9 cellular contexts compared by ENCODE assay signal in genomic region chr16:57627184-57627871, GRCh38. TPM values are rescaled to one million over a fixed set of nuclear protein-coding genes. Genes with fewer than 3 reads are reported as not detected.
DNase-seq lines count a peak whose midpoint lies in the region; ATAC-seq and TF ChIP-seq lines count a peak whose summit lies in the region.
"Had no signal": no experiment of that assay in that cellular context is flagged by ENCODE, and none has a peak within 500 bp of the region (broad histone marks: within the 10 kb centered on the region; RNA-seq: fewer than 3 reads in every experiment).

No MANE protein-coding gene starts in this region.

- H3K4me3 ChIP-seq in AG10803 (ENCODE audit: low read length): no peak overlapping the region
- peak overlapping the region in 46 of 59 donors; percentile 32 to 77 (median 60) for H3K4me3 ChIP-seq in dorsolateral prefrontal cortex
- H3K4me3 ChIP-seq in mesodermal cell (ENCODE audit: extremely low read depth, insufficient read depth, low read length, poor library complexity, severe bottlenecking): no peak overlapping the region

- 23 to 30% methylated on average over 5 to 6 of the region's 15 CpGs for WGBS in mesodermal cell (ENCODE audit: insufficient coverage in 2 of 2), 2 experiments

- H3K36me3 ChIP-seq in mesodermal cell (ENCODE audit: control insufficient read depth, insufficient read depth, low read length): no peaks in the 10 kb centered on the region

- intact Hi-C loops in dorsolateral prefrontal cortex (cut with DNase I): no loop called here

- H3K27ac ChIP-seq in dorsolateral prefrontal cortex: peak overlapping the region; percentile 42 to 96 (median 90)
- peak overlapping the region; percentile 91 for H3K27ac ChIP-seq in mesodermal cell (ENCODE audit: low read depth, low read length, severe bottlenecking)

- DNase-seq in AG10803 (ENCODE audit: low read depth): peak; percentile 80
- DNase-seq in NCI-H460 (ENCODE audit: extremely low read depth, low read depth): peak; percentile 52
- no peak for DNase-seq in dorsolateral prefrontal cortex
- DNase-seq in ecto neural progenitor cell (ENCODE audit: low spot score): no peak
- no peak for DNase-seq in DMS79 treated with DMSO at 0.1 percent for 48 hours (lab: John Stamatoyannopoulos, UW)
- DNase-seq: activated T-cell treated with anti-CD3 and anti-CD28 coated beads for 4 hours had no signal

- no peaks in the 10 kb centered on the region for H3K27me3 ChIP-seq in dorsolateral prefrontal cortex

- no peak for ATAC-seq in HG03159 (IDR thresholded peaks at IDR 0.05; ENCODE audit: unreplicated experiment)
- no peak for ATAC-seq in HG02678 (IDR thresholded peaks at IDR 0.05; ENCODE audit: unreplicated experiment)

- H3K9me3 ChIP-seq in mesodermal cell (ENCODE audit: control insufficient read depth, low read length): no peaks in the 10 kb centered on the region

- H3K4me1 ChIP-seq in mesodermal cell (ENCODE audit: control insufficient read depth, insufficient read depth, low read length, poor library complexity, severe bottlenecking): peaks cover 35% of the 10 kb centered on the region

- TF ChIP-seq CTCF in AG10803 (conservative IDR thresholded peaks at IDR 0.05; ENCODE audit: low read length): peak; percentile 48
- peak in 8 of 56 donors; percentile 10 to 27 (median 17) for TF ChIP-seq CTCF in dorsolateral prefrontal cortex (IDR thresholded peaks at IDR 0.05 in 54 of 56, conservative IDR thresholded peaks at IDR 0.05 in 2 of 56; ENCODE audit: low read depth in 1 of 56, partially characterized antibody in 56 of 56)

RNA-seq across cellular contexts. Expression of gene ADGRG1, which starts 1.1 kb away (rescaled TPM):
- 15.1 and 20.2 TPM in 2 replicates for total RNA-seq in NCI-H460 (2014; rRNA removed; shearing (Covaris generic))
- 11.1 and 12.2 TPM in 2 replicates for polyA plus RNA-seq in NCI-H460 (2014; cell fraction: nucleus; rRNA removed)
- 100 to 1,000 TPM in 117 of 120 experiments, 10 to 100 TPM in 3; 82.9 to 344 (median 153) TPM for total RNA-seq in dorsolateral prefrontal cortex
- polyA plus RNA-seq in mesodermal cell (2013, experiment 1 of 2): 19.4 TPM
- 11.7 TPM for polyA plus RNA-seq in mesodermal cell (2013, experiment 2 of 2)

RNA-seq across cellular contexts. Expression of gene ADGRG3, which starts 40.8 kb away (rescaled TPM):
- total RNA-seq in NCI-H460 (2014; rRNA removed; shearing (Covaris generic)): 8.8 and 9.8 TPM in 2 replicates
- 6.4 and 9.8 TPM in 2 replicates for polyA plus RNA-seq in NCI-H460 (2014; cell fraction: nucleus; rRNA removed)
- 1 to 10 TPM in 31 of 120 experiments, under 1 TPM in 54, not detected in 35; 0.11 to 5.1 (median 0.77) TPM for total RNA-seq in dorsolateral prefrontal cortex
- not detected for polyA plus RNA-seq in mesodermal cell (2013, experiment 1 of 2)
- 0.40 TPM for polyA plus RNA-seq in mesodermal cell (2013, experiment 2 of 2)

Comparison
In these comparisons a context has a peak if more than half of its experiments do, and no peak if none do; other contexts are left out.
1. DNase-seq: peak in AG10803 (single experiment) and NCI-H460 (single experiment); none in dorsolateral prefrontal cortex (0 of 10), ecto neural progenitor cell (single experiment) and DMS79 treated with DMSO at 0.1 percent for 48 hours (single experiment).
2. H3K4me3 ChIP-seq: peak in dorsolateral prefrontal cortex (46 of 59); none in AG10803 (single experiment) and mesodermal cell (single experiment).